Comparison of ENCODE assay signal across 24 cellular contexts in genomic region chr18:44959013-44959412, GRCh38.
"Had no signal": no experiment of that assay in that cellular context is flagged by ENCODE, and none has a peak within 500 bp of the region (broad histone marks: within the 10 kb centered on the region; RNA-seq: fewer than 3 reads in every experiment).

No MANE protein-coding gene starts in this region.

- H2AFZ ChIP-seq: hepatocyte had no signal

- H3K36me3 ChIP-seq: pancreas had no signal

- H3K4me3 ChIP-seq: dorsolateral prefrontal cortex, gastroesophageal sphincter, heart left ventricle, hepatocyte, pancreas, testis, tibial artery had no signal

- H3K27ac ChIP-seq: epithelial cell of prostate, foreskin keratinocyte, gastroesophageal sphincter, heart left ventricle, hepatocyte, pancreas, testis, tibial artery had no signal

- H3K27me3 Mint-ChIP-seq: stimulated activated memory B cell treated with anti-CD40 and anti-IgM and Interleukin-4, amounts not matched to agents 10 μg/mL and 1 μg/mL and 100 μg/mL, for 72 hours; type B pancreatic cell had no signal

- H3K4me2 ChIP-seq: hepatocyte had no signal

- H3K27me3 ChIP-seq: dorsolateral prefrontal cortex, foreskin keratinocyte, gastroesophageal sphincter, heart left ventricle, hepatocyte, pancreas, testis, tibial artery had no signal

- H3K9me3 Mint-ChIP-seq: stimulated activated memory B cell treated with anti-CD40 and anti-IgM and Interleukin-4, amounts not matched to agents 10 μg/mL and 1 μg/mL and 100 μg/mL, for 72 hours had no signal

- ATAC-seq: gastroesophageal sphincter; heart left ventricle; naive thymus-derived CD4-positive, alpha-beta T cell; sciatic nerve; stimulated activated memory B cell treated with anti-CD40 and anti-IgM and Interleukin-4, amounts not matched to agents 10 μg/mL and 1 μg/mL and 100 μg/mL, for 72 hours; stimulated activated naive CD8-positive, alpha-beta T cell treated with anti-CD3 and anti-CD28 coated beads, Interleukin-15, Interleukin-2, amounts not matched to agents 100 U/mL and 50 U/mL, for 24 hours had no signal

- H3K79me2 ChIP-seq: hepatocyte had no signal

- H3K9me3 ChIP-seq: gastroesophageal sphincter, heart left ventricle, pancreas, testis, tibial artery had no signal

- H3K36me3 Mint-ChIP-seq: naive thymus-derived CD4-positive, alpha-beta T cell had no signal

- H3K4me3 Mint-ChIP-seq: naive thymus-derived CD4-positive, alpha-beta T cell; stimulated activated memory B cell treated with anti-CD40 and anti-IgM and Interleukin-4, amounts not matched to agents 10 μg/mL and 1 μg/mL and 100 μg/mL, for 72 hours; type B pancreatic cell had no signal

- DNase-seq: cerebellar nuclear complex; dorsolateral prefrontal cortex; effector CD4-positive, alpha-beta T cell; heart left ventricle; kidney; left cardiac atrium; mesendoderm; midbrain; naive thymus-derived CD4-positive, alpha-beta T cell; occipital lobe; pancreas; stimulated activated CD4-positive, alpha-beta T cell treated with anti-CD3 and anti-CD28 coated beads, Interleukin-2, amount 100 ng/mL, for 24 hours; stimulated activated CD4-positive, alpha-beta T cell treated with anti-CD3 and anti-CD28 coated beads, Interleukin-4, amount 100 ng/mL, for 4 hours; stimulated activated naive CD8-positive, alpha-beta T cell treated with anti-CD3 and anti-CD28 coated beads, Interleukin-15, Interleukin-2, amounts not matched to agents 100 U/mL and 50 U/mL, for 24 hours; substantia nigra; testis; tibial artery had no signal

- H3K27ac Mint-ChIP-seq: naive thymus-derived CD4-positive, alpha-beta T cell; stimulated activated memory B cell treated with anti-CD40 and anti-IgM and Interleukin-4, amounts not matched to agents 10 μg/mL and 1 μg/mL and 100 μg/mL, for 72 hours; type B pancreatic cell had no signal
